In the genomic region with DNA sequence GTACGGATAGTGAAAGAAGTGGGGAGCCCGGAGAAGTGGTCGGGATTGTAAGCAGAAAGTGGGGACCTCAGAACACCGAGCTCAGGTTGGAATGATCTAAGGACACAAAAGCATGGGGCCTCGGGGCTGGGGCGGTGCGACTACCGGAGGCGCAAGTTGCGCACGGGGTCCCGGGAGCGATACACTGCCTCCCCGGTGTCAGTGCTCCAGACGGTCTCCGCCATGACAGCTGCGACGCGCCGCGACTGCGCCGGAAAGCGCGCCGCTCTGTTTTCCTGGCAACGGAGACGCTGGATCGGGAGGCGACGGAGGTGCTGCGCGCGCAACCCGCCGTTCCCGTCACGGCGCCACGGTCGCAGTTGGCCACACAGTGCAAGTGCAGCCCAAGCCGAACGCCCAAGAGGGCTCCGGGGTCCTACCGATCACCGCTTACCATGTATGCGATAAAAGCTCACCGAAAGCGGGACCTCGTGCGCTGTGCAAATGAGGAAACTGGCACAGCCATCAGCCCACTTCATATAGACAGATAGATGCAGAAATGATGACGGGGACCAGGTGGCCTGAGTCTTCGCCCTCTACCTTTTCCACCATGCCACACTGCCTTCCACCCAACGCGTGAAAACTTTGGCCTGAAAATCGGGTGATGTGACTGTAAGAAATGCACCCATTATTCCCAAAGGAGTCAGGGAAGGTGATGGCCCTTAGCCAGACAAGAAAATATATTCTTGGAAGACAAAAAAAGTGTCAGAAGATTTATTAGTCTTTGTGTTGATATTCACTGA, we compare ENCODE assay signal across 8 cellular contexts. TPM values are rescaled to one million over a fixed set of nuclear protein-coding genes. Genes with fewer than 3 reads are reported as not detected.
A peak's percentile ranks its signal among the peaks of the same experiment; 100 is the strongest.
DNase-seq lines count a peak whose midpoint lies in the region; ATAC-seq and TF ChIP-seq lines count a peak whose summit lies in the region.

Gene MKS1 (minus strand): TSS at position 249 of the 782 bp plus-strand sequence. CDS start 25 bp downstream, at position 224.

- peak within 1 kb of the TSS; percentile 69 for H3K9ac ChIP-seq in OCI-LY1 (ENCODE audit: low read length)

- H3F3A ChIP-seq in OCI-LY1 (ENCODE audit: insufficient read depth, low read length) = no peaks in the 10 kb centered on the region

- H3K4me3 ChIP-seq in OCI-LY1 (ENCODE audit: low read depth, low read length, poor library complexity, severe bottlenecking) (peak within 1 kb of the TSS; percentile 67), mononuclear cell (ENCODE audit: low read length) (peak within 1 kb of the TSS; percentile 75)

- ATAC-seq in GM21526 (IDR thresholded peaks at IDR 0.05; ENCODE audit: low FRiP score, unreplicated experiment) = peak; percentile 95

- DNase-seq in DMS153 (lab: John Stamatoyannopoulos, UW) (peak; percentile 92), HuH-7.5 (ENCODE audit: low spot score) (peak; percentile 98), epidermal melanocyte (ENCODE audit: insufficient read length, low spot score) (peak; percentile 98)
- DNase-seq in activated CD8-positive, alpha-beta memory T cell treated with anti-CD3 and anti-CD28 coated beads, Interleukin-2, amount 50 U/mL, for 48 hours = peak; percentile 98
- peak; percentile 94 for DNase-seq in stimulated activated CD8-positive, alpha-beta memory T cell treated with anti-CD3 and anti-CD28 coated beads, Interleukin-2, amount 100 ng/mL, for 48 hours (ENCODE audit: low read depth in 2 of 2)

- H2AFZ ChIP-seq in OCI-LY1 (ENCODE audit: low read length) = peak within 1 kb of the TSS; percentile 92

- H3K4me1 ChIP-seq in OCI-LY1 (ENCODE audit: insufficient read depth, low read length, severe bottlenecking) (peaks cover 18% of the 10 kb centered on the region), mononuclear cell (ENCODE audit: insufficient read depth, low read length) (peaks cover 17% of the 10 kb centered on the region)

- no peaks in the 10 kb centered on the region for H3K9me2 ChIP-seq in OCI-LY1 (ENCODE audit: low read depth, low read length)

- H3K36me3 ChIP-seq in OCI-LY1 (ENCODE audit: insufficient read depth, low read length) = no peaks in the 10 kb centered on the region; the same call in 1 of the 2 replicates

- H3K79me2 ChIP-seq in OCI-LY1 (ENCODE audit: insufficient read depth, low read length) = no peaks in the 10 kb centered on the region

- H3K9me3 ChIP-seq in OCI-LY1 (ENCODE audit: low read length) (no peaks in the 10 kb centered on the region), mononuclear cell (ENCODE audit: low read depth, low read length) (no peaks in the 10 kb centered on the region)

- no peaks in the 10 kb centered on the region for H3K27me3 ChIP-seq in OCI-LY1 (ENCODE audit: insufficient read depth, low read length)
- H3K27me3 ChIP-seq in mononuclear cell (ENCODE audit: insufficient read depth, low read length) = no peaks in the 10 kb centered on the region

- TF ChIP-seq CTCF in OCI-LY1 (IDR thresholded peaks at IDR 0.05; ENCODE audit: low read length) = peak; percentile 46

- peak within 1 kb of the TSS; percentile 87 for H3K4me2 ChIP-seq in OCI-LY1 (ENCODE audit: low read length)

- no peaks in the 10 kb centered on the region for H4K20me1 ChIP-seq in OCI-LY1 (ENCODE audit: insufficient read depth, low read length)

- peak within 1 kb of the TSS; percentile 24 for H3K27ac ChIP-seq in OCI-LY1 (ENCODE audit: low read depth, low read length, poor library complexity, severe bottlenecking)

RNA-seq across cellular contexts. Expression of gene MKS1, which starts in this region (rescaled TPM):
- total RNA-seq in mononuclear cell = 1.2 TPM

Comparison
In these comparisons a context has a peak if more than half of its experiments do, and no peak if none do; other contexts are left out.
1. Peak in every context shown above with its lines: DNase-seq, ATAC-seq, H3K4me3 ChIP-seq and H3K27ac ChIP-seq.